8 cellular contexts compared by ENCODE assay signal in the genomic region with DNA sequence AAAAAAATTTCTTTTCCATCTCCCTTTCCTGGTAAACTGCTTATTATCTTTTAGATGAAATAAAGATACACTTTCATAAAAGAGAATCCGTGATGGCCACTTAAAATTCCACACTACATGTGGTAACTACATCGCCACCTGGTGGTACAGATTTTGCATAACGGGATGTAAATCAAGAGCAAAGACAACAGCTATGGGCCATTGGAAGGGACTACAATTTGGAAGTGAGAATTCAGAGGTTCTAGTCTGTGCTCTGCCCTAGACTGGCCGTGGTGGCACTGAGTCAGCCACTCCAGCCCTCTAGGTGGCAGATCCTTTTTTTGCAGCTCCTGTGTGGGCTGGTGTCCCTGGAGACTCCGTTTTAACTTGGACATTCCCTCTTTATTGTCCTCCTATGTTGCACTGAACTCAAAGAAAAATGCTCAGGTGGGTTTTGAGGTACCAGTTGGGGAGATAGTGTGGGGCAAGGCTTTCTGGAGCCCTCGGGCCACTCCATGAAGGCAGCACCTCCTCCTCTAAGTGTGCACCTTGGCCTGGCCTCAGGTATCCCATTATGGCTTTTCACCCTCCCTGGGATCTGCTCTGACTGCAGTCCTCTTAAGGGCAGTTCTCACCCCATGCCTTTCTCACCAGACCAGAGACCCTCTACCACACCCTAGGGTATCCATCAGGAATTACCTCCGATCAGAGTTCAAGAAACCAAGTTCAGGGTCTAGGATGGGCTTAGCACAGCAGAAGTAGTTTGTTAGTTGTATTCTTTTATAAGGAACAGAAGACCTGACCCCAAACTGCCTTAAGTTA. TPM values are rescaled to one million over a fixed set of nuclear protein-coding genes. Genes with fewer than 3 reads are reported as not detected.
A peak's percentile ranks its signal among the peaks of the same experiment; 100 is the strongest.
DNase-seq lines count a peak whose midpoint lies in the region; ATAC-seq and TF ChIP-seq lines count a peak whose summit lies in the region.

No MANE protein-coding gene starts in this region.

- no peaks in the 10 kb centered on the region for H3K36me3 ChIP-seq in SJSA1
- H3K36me3 ChIP-seq in prostate gland: no peaks in the 10 kb centered on the region

- peak; percentile 65 to 80 (median 78) for TF ChIP-seq CTCF in prostate gland (IDR thresholded peaks at IDR 0.05)

- DNase-seq in ACHN: peak; percentile 69
- DNase-seq in MV-4-11 (lab: John Stamatoyannopoulos, UW): peak; percentile 75
- DNase-seq in SJSA1 (ENCODE audit: low read depth in 1 of 2, low spot score in 2 of 2): peak; percentile 32 to 68
- DNase-seq in activated naive CD4-positive, alpha-beta T cell treated with anti-CD3 and anti-CD28 coated beads, Interleukin-2, amount 50 U/mL, for 16 hours: peak; percentile 53
- DNase-seq in head of caudate nucleus: peak in 39 of 42 donors; percentile 21 to 92 (median 77)
- peak; percentile 82 for DNase-seq in prostate gland (ENCODE audit: low spot score)

- intact Hi-C loops in head of caudate nucleus (cut with DNase I) (loop anchor here (10.0 kb wide), 1 partner anchor 91 kb away; no protein-coding TSS in a partner anchor), prostate gland (cut with DNase I) (loop anchor here (1.0 to 5.0 kb wide), 3 partner anchors 55 to 94 kb away; a partner anchor contains a TSS)

- in situ Hi-C loops in ACHN (cut with HindIII; ENCODE audit: low pct_ligation_motif_present, low pct_unique_long_range_greater_than_20kb, low sequenced_read_pairs): no loop called here

- H3K27me3 ChIP-seq in SJSA1 (replicated peaks) (no peaks in the 10 kb centered on the region), prostate gland (replicated peaks; ENCODE audit: insufficient read depth) (no peaks in the 10 kb centered on the region)

- TF ChIP-seq POLR2A in prostate gland (IDR thresholded peaks at IDR 0.05): no peak

- H3K9me3 ChIP-seq in SJSA1 (replicated peaks): no peaks in the 10 kb centered on the region
- H3K9me3 ChIP-seq in prostate gland: no peaks in the 10 kb centered on the region

- H3K4me3 ChIP-seq in SJSA1 (no peak overlapping the region), prostate gland (no peak overlapping the region)

- no peaks in the 10 kb centered on the region for H3K4me1 ChIP-seq in SJSA1 (replicated peaks)
- H3K4me1 ChIP-seq in prostate gland (replicated peaks): no peaks in the 10 kb centered on the region

- no peak overlapping the region for H3K27ac ChIP-seq in SJSA1
- H3K27ac ChIP-seq in prostate gland: no peak overlapping the region

- ATAC-seq in GM18867 (IDR thresholded peaks at IDR 0.05; ENCODE audit: unreplicated experiment) (peak; percentile 75), HG02973 (IDR thresholded peaks at IDR 0.05; ENCODE audit: unreplicated experiment) (no peak)

- WGBS in prostate gland: 45% methylated on average over 7 of the region's 7 CpGs

RNA-seq across cellular contexts. Expression of a gene that starts 54.9 kb away (rescaled TPM):
- 0.05 TPM in 1 of 2 replicates, not detected in the other for total RNA-seq in SJSA1 (2014; rRNA removed; shearing (Covaris generic))
- 1 to 10 TPM in 1 of 2 donors, not detected in 1; 1.0 TPM for total RNA-seq in prostate gland
